ENCODE assay signal across 23 cellular contexts in genomic region chr7:121109145-121109544, GRCh38.
DNase-seq lines count a peak whose midpoint lies in the region; ATAC-seq and TF ChIP-seq lines count a peak whose summit lies in the region.
"Had no signal": no experiment of that assay in that cellular context is flagged by ENCODE, and none has a peak within 500 bp of the region (broad histone marks: within the 10 kb centered on the region; RNA-seq: fewer than 3 reads in every experiment).

No MANE protein-coding gene starts in this region.

- no peaks in the 10 kb centered on the region for H3K27me3 ChIP-seq in GM23338 (ENCODE audit: insufficient read depth)
- no peaks in the 10 kb centered on the region for H3K27me3 ChIP-seq in trophoblast cell (ENCODE audit: insufficient read depth, low read length)
- H3K27me3 ChIP-seq in colonic mucosa: no peaks in the 10 kb centered on the region
- H3K27me3 ChIP-seq: MG63 had no signal

- H3K27ac ChIP-seq in GM23338 (ENCODE audit: low read depth): no peak overlapping the region
- no peak overlapping the region for H3K27ac ChIP-seq in trophoblast cell (ENCODE audit: low read depth, low read length)
- no peak overlapping the region for H3K27ac ChIP-seq in colonic mucosa
- H3K27ac ChIP-seq: SK-N-MC had no signal

- H3K9me2 ChIP-seq in GM23338 (ENCODE audit: insufficient read depth): no peaks in the 10 kb centered on the region

- no peak overlapping the region for H4K8ac ChIP-seq in trophoblast cell (ENCODE audit: low read depth, low read length)

- no CpG with 5 or more reads among the region's 6 CpGs for WGBS in trophoblast cell (ENCODE audit: extremely low coverage, insufficient coverage, insufficient read length)

- no peaks in the 10 kb centered on the region for H3K79me2 ChIP-seq in GM23338 (replicated peaks; ENCODE audit: insufficient read depth)
- H3K79me2 ChIP-seq in trophoblast cell (ENCODE audit: control insufficient read depth, insufficient read depth, low read length, poor library complexity): no peaks in the 10 kb centered on the region

- DNase-seq in GM23338 (ENCODE audit: low spot score) (peak; percentile 39), amniotic epithelial cell (ENCODE audit: low read depth) (peak; percentile 29), iris pigment epithelial cell (ENCODE audit: low read depth) (peak; percentile 39), trophoblast cell (peak; percentile 37 to 65), colonic mucosa (no peak), NK-92 (lab: John Stamatoyannopoulos, UW; ENCODE audit: unreplicated experiment) (no peak)
- DNase-seq: AML-193; C1 segment of cervical spinal cord; Calu3; CD8-positive, alpha-beta T cell; DMS153; GOT3; Kasumi-1; MG63; NCI-H1417 treated with DMSO at 0.1 percent for 48 hours; NCI-H187; NCI-H446; NCI-H526; SHP77 had no signal

- no peaks in the 10 kb centered on the region for H4K20me1 ChIP-seq in GM23338 (replicated peaks; ENCODE audit: insufficient read depth)

- no peak overlapping the region; the same call in 1 of the 2 replicates for H3K4me2 ChIP-seq in GM23338
- no peak overlapping the region for H3K4me2 ChIP-seq in trophoblast cell (ENCODE audit: low read length)

- H3K4me1 ChIP-seq in GM23338 (ENCODE audit: insufficient read depth): peaks cover 11% of the 10 kb centered on the region
- H3K4me1 ChIP-seq in trophoblast cell (ENCODE audit: control insufficient read depth in 1 of 2, insufficient read depth in 2 of 2, low read length in 2 of 2): no peaks in the 10 kb centered on the region
- no peaks in the 10 kb centered on the region for H3K4me1 ChIP-seq in colonic mucosa

- H3K23ac ChIP-seq in trophoblast cell (ENCODE audit: low read length): no peak overlapping the region

- no peak overlapping the region for H3K4ac ChIP-seq in trophoblast cell (ENCODE audit: low read depth, low read length)

- H3F3A ChIP-seq in GM23338 (replicated peaks; ENCODE audit: low read depth): no peaks in the 10 kb centered on the region

- no peak overlapping the region for H3K14ac ChIP-seq in trophoblast cell (ENCODE audit: low read length)

- H2BK12ac ChIP-seq in trophoblast cell (ENCODE audit: low read length): no peak overlapping the region

- peak; percentile 50 for ATAC-seq in GM23338
- ATAC-seq in GM21723 (IDR thresholded peaks at IDR 0.05; ENCODE audit: unreplicated experiment): no peak
- ATAC-seq: CD8-positive, alpha-beta T cell; HCT116 had no signal

- TF ChIP-seq CTCF in GM23338 (conservative IDR thresholded peaks at IDR 0.05; ENCODE audit: low read depth in 2 of 2) (no peak), colonic mucosa (IDR thresholded peaks at IDR 0.05) (no peak)

- H3K27ac Mint-ChIP-seq in GM23338: peak overlapping the region; percentile 53
- H3K27ac Mint-ChIP-seq: CD8-positive, alpha-beta T cell; IgD-negative memory B cell had no signal

- no peak overlapping the region for H2AFZ ChIP-seq in GM23338
- no peak overlapping the region for H2AFZ ChIP-seq in trophoblast cell (ENCODE audit: insufficient read depth, low read length, poor library complexity)

- no peak overlapping the region for H3K4me3 Mint-ChIP-seq in GM23338
- H3K4me3 Mint-ChIP-seq: CD8-positive, alpha-beta T cell; IgD-negative memory B cell had no signal

- no peak overlapping the region for H2BK120ac ChIP-seq in trophoblast cell (ENCODE audit: insufficient read depth, low read length, poor library complexity)

- intact Hi-C loops in colonic mucosa (cut with DNase I): no loop called here

- no peak overlapping the region for H2BK5ac ChIP-seq in trophoblast cell (ENCODE audit: low read depth, low read length, poor library complexity)

- H3K27me3 Mint-ChIP-seq in GM23338 (ENCODE audit: insufficient read depth, low read depth, poor library complexity): no peaks in the 10 kb centered on the region
- H3K27me3 Mint-ChIP-seq: IgD-negative memory B cell had no signal

- H3K36me3 Mint-ChIP-seq in GM23338 (ENCODE audit: low read depth): no peaks in the 10 kb centered on the region
- H3K36me3 Mint-ChIP-seq: CD8-positive, alpha-beta T cell; IgD-negative memory B cell had no signal

- H3K9me3 ChIP-seq in trophoblast cell (ENCODE audit: insufficient read depth, low read depth, low read length): no peaks in the 10 kb centered on the region
- H3K9me3 ChIP-seq in colonic mucosa: no peaks in the 10 kb centered on the region
- H3K9me3 ChIP-seq: MG63 had no signal

- H4K91ac ChIP-seq in trophoblast cell (ENCODE audit: low read depth, low read length): no peak overlapping the region

- no peaks in the 10 kb centered on the region for H3K9me3 Mint-ChIP-seq in GM23338
- H3K9me3 Mint-ChIP-seq: CD8-positive, alpha-beta T cell; IgD-negative memory B cell had no signal

- no peaks in the 10 kb centered on the region for H3K79me1 ChIP-seq in trophoblast cell (ENCODE audit: low read length)

- H3K36me3 ChIP-seq in GM23338 (ENCODE audit: insufficient read depth) (no peaks in the 10 kb centered on the region), trophoblast cell (ENCODE audit: control insufficient read depth in 1 of 2, insufficient read depth in 2 of 2, low read length in 2 of 2) (no peaks in the 10 kb centered on the region), colonic mucosa (no peaks in the 10 kb centered on the region)
- H3K36me3 ChIP-seq: MG63 had no signal

- H3K4me1 Mint-ChIP-seq in GM23338: peaks cover 9% of the 10 kb centered on the region

- no peak overlapping the region for H3K18ac ChIP-seq in trophoblast cell (ENCODE audit: low read length)

- no peak overlapping the region for H2AK5ac ChIP-seq in trophoblast cell (ENCODE audit: low read length)

- H3K4me3 ChIP-seq in GM23338 (0 out of 2 replicates have a peak overlapping the region, but pooled peaks have one; percentile 7), trophoblast cell (ENCODE audit: low read depth, low read length) (no peak overlapping the region), colonic mucosa (no peak overlapping the region)
- H3K4me3 ChIP-seq: MG63, SK-N-MC had no signal

- H4K12ac ChIP-seq in trophoblast cell (ENCODE audit: low read depth, low read length): no peak overlapping the region

- H3K9ac ChIP-seq in trophoblast cell (ENCODE audit: low read length): no peak overlapping the region
- H3K9ac ChIP-seq in colonic mucosa (ENCODE audit: low read depth in 2 of 2, low read length in 2 of 2): no peak overlapping the region

TF ChIP-seq in GM23338, 12 proteins besides CTCF, POLR2A, EP300 and RAD21:
- no peak for TF ChIP-seq STAT1 (IDR thresholded peaks at IDR 0.05; ENCODE audit: unreplicated experiment)

Comparison
In these comparisons a context has a peak if more than half of its experiments do, and no peak if none do; other contexts are left out.
1. DNase-seq: peak in GM23338 (single experiment), amniotic epithelial cell (single experiment), iris pigment epithelial cell (single experiment) and trophoblast cell (2 of 2); none in colonic mucosa (single experiment) and NK-92 (single experiment).